18 cellular contexts compared by ENCODE assay signal in genomic region chr21:37873655-37874054, GRCh38. TPM values are rescaled to one million over a fixed set of nuclear protein-coding genes. Genes with fewer than 3 reads are reported as not detected.
DNase-seq lines count a peak whose midpoint lies in the region; ATAC-seq, FAIRE-seq and TF ChIP-seq lines count a peak whose summit lies in the region.
"Had no signal": no experiment of that assay in that cellular context is flagged by ENCODE, and none has a peak within 500 bp of the region (broad histone marks: within the 10 kb centered on the region; RNA-seq: fewer than 3 reads in every experiment).

No MANE protein-coding gene starts in this region.

- TF ChIP-seq POLR2A in HepG2 (IDR thresholded peaks at IDR 0.05; ENCODE audit: insufficient read depth in 1 of 2, low read depth in 2 of 2, low read length in 2 of 2) (no peak), upper lobe of left lung (IDR thresholded peaks at IDR 0.05) (no peak)

- no peak overlapping the region for H2AFZ ChIP-seq in HepG2 (ENCODE audit: low read length)

- POLR2A ChIA-PET in HepG2 (lab: Yijun Ruan, JAX), result no interaction called here

- H3K4me3 ChIP-seq in AG09309 (ENCODE audit: control insufficient read depth, low read depth, low read length) (no peak overlapping the region), cardiac fibroblast (replicated peaks in 1 of 2; ENCODE audit: low read depth in 2 of 2, low read length in 2 of 2) (no peak overlapping the region), HepG2 (replicated peaks in 1 of 3; ENCODE audit: insufficient read depth in 1 of 3, low read depth in 2 of 3, low read length in 3 of 3) (no peak overlapping the region), upper lobe of left lung (no peak overlapping the region)
- H3K4me3 ChIP-seq: spleen had no signal

- no peak for DNase-seq in AG09309 (ENCODE audit: low read depth)
- DNase-seq in LHCN-M2 (ENCODE audit: low read depth), result peak; percentile 86
- DNase-seq in cardiac fibroblast (ENCODE audit: low read depth in 2 of 2), result peak; percentile 28 to 38
- DNase-seq in HepG2 (ENCODE audit: low spot score), result no peak
- no peak for DNase-seq in NCI-H1048 (lab: John Stamatoyannopoulos, UW)
- DNase-seq in NCI-H82 (lab: John Stamatoyannopoulos, UW), result no peak
- DNase-seq in upper lobe of left lung, result no peak
- DNase-seq: activated effector memory CD4-positive, alpha-beta T cell treated with Interleukin-2 at 50 U/mL for 16 hours; BE2C; NCI-H187; spleen; stimulated activated naive CD8-positive, alpha-beta T cell treated with anti-CD3 and anti-CD28 coated beads, Interleukin-15, amount 100 ng/mL, for 72 hours had no signal

- H3K27ac ChIP-seq in HepG2 (ENCODE audit: extremely low read length, insufficient read depth, low read length) (no peak overlapping the region), upper lobe of left lung (no peak overlapping the region)
- H3K27ac ChIP-seq: KMS-11, spleen had no signal

- no peaks in the 10 kb centered on the region for H3K79me2 ChIP-seq in HepG2 (ENCODE audit: insufficient read depth, low read length)

- TF ChIP-seq CTCF in AG09309 (IDR thresholded peaks at IDR 0.05; ENCODE audit: control insufficient read depth, insufficient read depth, low read depth, low read length, missing control alignments), result peak; percentile 31
- TF ChIP-seq CTCF in cardiac fibroblast (IDR thresholded peaks at IDR 0.05; ENCODE audit: low read depth, low read length), result peak; percentile 30
- TF ChIP-seq CTCF in HepG2 (CRISPR knock-in tag; IDR thresholded peaks at IDR 0.05), result no peak
- TF ChIP-seq CTCF in upper lobe of left lung (IDR thresholded peaks at IDR 0.05), result no peak

- H3K9ac ChIP-seq in HepG2 (ENCODE audit: insufficient read depth, low read depth, low read length), result no peak overlapping the region
- H3K9ac ChIP-seq: KMS-11 had no signal

- BruUV-seq in HepG2 (replicated peaks; lab: Mats Ljungman, UMichigan), result no TSS peak

- intact Hi-C loops in HepG2 (cut with micrococcal nuclease; ENCODE audit: unreplicated experiment), result no loop called here

- no peaks in the 10 kb centered on the region for H3K4me1 ChIP-seq in HepG2 (ENCODE audit: insufficient read depth, low read length)
- H3K4me1 ChIP-seq in upper lobe of left lung, result no peaks in the 10 kb centered on the region
- H3K4me1 ChIP-seq: BE2C, spleen had no signal

- FAIRE-seq in HepG2 (lab: Jason Lieb, UNC), result no peak
- FAIRE-seq: H54 had no signal

- ATAC-seq in HepG2 (peak; percentile 33; the same call in 1 of the 3 replicates), HG03442 (IDR thresholded peaks at IDR 0.05; ENCODE audit: unreplicated experiment) (no peak), upper lobe of left lung (ENCODE audit: low FRiP score in 2 of 2) (no peak)
- ATAC-seq: stimulated activated naive CD8-positive, alpha-beta T cell treated with anti-CD3 and anti-CD28 coated beads, Interleukin-15, amount 100 ng/mL, for 72 hours had no signal

- no peak for TF ChIP-seq RAD21 in HepG2 (CRISPR knock-in tag; IDR thresholded peaks at IDR 0.05)

- H3K9me3 ChIP-seq in HepG2 (ENCODE audit: low read length) (no peaks in the 10 kb centered on the region), upper lobe of left lung (no peaks in the 10 kb centered on the region)
- H3K9me3 ChIP-seq: BE2C, spleen had no signal

- no peaks in the 10 kb centered on the region for H4K20me1 ChIP-seq in HepG2 (ENCODE audit: insufficient read depth, low read length)

- H3K4me2 ChIP-seq in HepG2 (ENCODE audit: low read depth, low read length), result no peak overlapping the region
- H3K4me2 ChIP-seq: KMS-11 had no signal

- H3K27me3 ChIP-seq in HepG2 (ENCODE audit: control insufficient read depth in 1 of 2, insufficient read depth in 2 of 2, low read length in 2 of 2) (peaks cover 0 to 4% of the 10 kb centered on the region in 2 experiments; a peak in 2 of 5 replicates), upper lobe of left lung (no peaks in the 10 kb centered on the region)
- H3K27me3 ChIP-seq: BE2C had no signal

- H3K36me3 ChIP-seq in HepG2 (replicated peaks in 1 of 2; ENCODE audit: control insufficient read depth in 1 of 2, insufficient read depth in 2 of 2, low read length in 2 of 2) (no peaks in the 10 kb centered on the region), upper lobe of left lung (no peaks in the 10 kb centered on the region)
- H3K36me3 ChIP-seq: BE2C, spleen had no signal

- CTCF ChIA-PET in HepG2 (lab: Yijun Ruan, JAX; ENCODE audit: low intra/inter-chr PET ratio, low total read pairs), result no interaction called here

- TF ChIP-seq EP300 in HepG2 (IDR thresholded peaks at IDR 0.05; ENCODE audit: low read depth in 2 of 2, low read length in 2 of 2), result no peak
- TF ChIP-seq EP300 in HepG2 (CRISPR knock-in tag; IDR thresholded peaks at IDR 0.05; ENCODE audit: borderline replicate concordance), result no peak
- no peak for TF ChIP-seq EP300 in upper lobe of left lung (IDR thresholded peaks at IDR 0.05)

- 3% methylated on average over 3 of the region's 3 CpGs for WGBS in HepG2 (ENCODE audit: low lambda C conversion rate)
- WGBS in upper lobe of left lung, 2 donors, result 57 to 78% methylated on average over 3 of the region's 3 CpGs

- in situ Hi-C loops in HepG2 (cut with HindIII; ENCODE audit: extremely low pct_ligation_motif_present, low pct_unique_long_range_greater_than_20kb), result no loop called here

TF ChIP-seq in HepG2, 621 proteins besides CTCF, POLR2A, EP300 and RAD21:
- TF ChIP-seq ZFP36 (IDR thresholded peaks at IDR 0.05; ENCODE audit: borderline replicate concordance, low read depth, low read length, partially characterized antibody), result no peak
TF ChIP-seq in HepG2: peak in this region for 0.

RNA-seq across cellular contexts. Expression of gene KCNJ6, which starts 42.6 kb away (rescaled TPM):
- total RNA-seq in LHCN-M2 (2014; rRNA removed) (12.9 and 18.9 TPM in 2 replicates), HepG2 (2016; rRNA removed; fragmentation: Illumina TruSeq; extraction: Trizol) (not detected in 2 replicates), upper lobe of left lung (under 1 TPM in 2 of 6 donors, not detected in 4; 0.06 to 0.15 TPM)
- 17.8 TPM for polyA plus RNA-seq in LHCN-M2 (2012)
- not detected in 2 replicates for total RNA-seq in HepG2 (2016; cell fraction: cytosol; rRNA removed; fragmentation: Illumina TruSeq; extraction: Trizol; ENCODE audit: low read depth)
- total RNA-seq in HepG2 (2016; cell fraction: insoluble cytoplasmic fraction; rRNA removed; fragmentation: Illumina TruSeq; extraction: Trizol), result not detected in 2 replicates
- total RNA-seq in HepG2 (2016; cell fraction: membrane; rRNA removed; fragmentation: Illumina TruSeq; extraction: Trizol), result not detected in 2 replicates
- not detected in 2 replicates for total RNA-seq in HepG2 (2016; cell fraction: nucleus; rRNA removed; fragmentation: Illumina TruSeq; extraction: Trizol)
- not detected in 2 replicates for polyA plus RNA-seq in HepG2 (2011; rRNA removed)
- polyA plus RNA-seq in HepG2 (2011; cell fraction: cytosol; rRNA removed), result not detected in 2 replicates
- polyA plus RNA-seq in HepG2 (2011; cell fraction: nucleus; rRNA removed), result not detected in 2 replicates
- not detected in 2 replicates for polyA plus RNA-seq in HepG2 (2012)
- polyA plus RNA-seq in HepG2 (2016; cell fraction: cytosol; fragmentation: Illumina TruSeq; extraction: Trizol; ENCODE audit: low read depth), result not detected in 2 replicates
- not detected in 2 replicates for polyA plus RNA-seq in HepG2 (2016; cell fraction: insoluble cytoplasmic fraction; fragmentation: Illumina TruSeq; extraction: Trizol; ENCODE audit: low read depth)
- polyA plus RNA-seq in HepG2 (2016; cell fraction: membrane; fragmentation: Illumina TruSeq; extraction: Trizol; ENCODE audit: low read depth), result not detected in 2 replicates
- polyA plus RNA-seq in HepG2 (2016; cell fraction: nucleus; fragmentation: Illumina TruSeq; extraction: Trizol; ENCODE audit: insufficient read depth, low read depth), result not detected in 2 replicates
- polyA minus RNA-seq in HepG2 (2011; rRNA and poly(A)+ RNA removed; ENCODE audit: low replicate concordance), result not detected in 2 replicates
- polyA minus RNA-seq in HepG2 (2011; cell fraction: cytosol; rRNA and poly(A)+ RNA removed), result not detected in 2 replicates
- polyA minus RNA-seq in HepG2 (2011; cell fraction: nucleus; rRNA and poly(A)+ RNA removed), result not detected in 2 replicates
- total RNA-seq: dermis microvascular lymphatic vessel endothelial cell; omental fat pad; T-helper 2 cell treated with Interferon-gamma antibody and Interleukin-4, amounts not matched to agents 100 ng/mL and 5 ng/mL, for 36 hours had no signal

Comparison
In these comparisons a context has a peak if more than half of its experiments do, and no peak if none do; other contexts are left out.
1. DNase-seq: peak in LHCN-M2 (single experiment) and cardiac fibroblast (2 of 2); none in AG09309 (single experiment), HepG2 (single experiment), NCI-H1048 (single experiment), NCI-H82 (single experiment) and upper lobe of left lung (0 of 2).
2. CTCF ChIP-seq: peak in AG09309 (single experiment) and cardiac fibroblast (single experiment); none in HepG2 (single experiment) and upper lobe of left lung (0 of 6).
3. RNA of gene KCNJ6, which starts 42.6 kb away (total RNA-seq): 12.9 to 18.9 TPM in LHCN-M2; not detected in HepG2 and 0.06 to 0.15 TPM in upper lobe of left lung; every median in the first group is over 10 times any median in the second.